ENCODE assay signal across 8 cellular contexts in genomic region chr1:201408176-201408814, GRCh38. TPM values are rescaled to one million over a fixed set of nuclear protein-coding genes. Genes with fewer than 3 reads are reported as not detected.
A peak's percentile ranks its signal among the peaks of the same experiment; 100 is the strongest.
DNase-seq lines count a peak whose midpoint lies in the region; ATAC-seq and TF ChIP-seq lines count a peak whose summit lies in the region.

No MANE protein-coding gene starts in this region.

- H3K4me1 Mint-ChIP-seq in activated T-cell treated with anti-CD3 and anti-CD28 coated beads, Interleukin-2, amount 50 U/mL, for 4 hours (ENCODE audit: low read depth) = peaks cover 2% of the 10 kb centered on the region
- no peaks in the 10 kb centered on the region for H3K4me1 Mint-ChIP-seq in stimulated activated naive CD8-positive, alpha-beta T cell treated with anti-CD3 and anti-CD28 coated beads, Interleukin-15, amount 100 ng/mL, for 72 hours

- peaks cover 10% of the 10 kb centered on the region; the same call in 1 of the 2 replicates for H3K4me1 ChIP-seq in PC-3 (ENCODE audit: insufficient read depth, low read length)

- H3K4me3 Mint-ChIP-seq in activated T-cell treated with anti-CD3 and anti-CD28 coated beads, Interleukin-2, amount 50 U/mL, for 4 hours = no peak overlapping the region
- no peak overlapping the region for H3K4me3 Mint-ChIP-seq in stimulated activated naive CD8-positive, alpha-beta T cell treated with anti-CD3 and anti-CD28 coated beads, Interleukin-15, amount 100 ng/mL, for 72 hours

- no peaks in the 10 kb centered on the region for H3K9me3 Mint-ChIP-seq in activated T-cell treated with anti-CD3 and anti-CD28 coated beads, Interleukin-2, amount 50 U/mL, for 4 hours
- no peaks in the 10 kb centered on the region for H3K9me3 Mint-ChIP-seq in stimulated activated naive CD8-positive, alpha-beta T cell treated with anti-CD3 and anti-CD28 coated beads, Interleukin-15, amount 100 ng/mL, for 72 hours

- H3K9ac ChIP-seq in PC-3 (ENCODE audit: low read length) (no peak overlapping the region), neural cell (ENCODE audit: low read length) (no peak overlapping the region)

- ATAC-seq in PC-3 (peak; percentile 89), GM21737 (IDR thresholded peaks at IDR 0.05; ENCODE audit: unreplicated experiment) (no peak)
- ATAC-seq in activated T-cell treated with anti-CD3 and anti-CD28 coated beads, Interleukin-2, amount 50 U/mL, for 4 hours = peak; percentile 59 to 64
- peak; percentile 73 for ATAC-seq in stimulated activated naive CD8-positive, alpha-beta T cell treated with anti-CD3 and anti-CD28 coated beads, Interleukin-15, amount 100 ng/mL, for 72 hours

- H3K9me3 ChIP-seq in PC-3 (ENCODE audit: low read length) (no peaks in the 10 kb centered on the region), neural cell (ENCODE audit: low read length) (no peaks in the 10 kb centered on the region)

- H3K4me2 ChIP-seq in PC-3 (ENCODE audit: low read length) (no peak overlapping the region), neural cell (ENCODE audit: low read length) (no peak overlapping the region)

- CTCF ChIA-PET in PC-3 (lab: Charles Lee) = interaction anchor here (1.9 to 2.4 kb wide), 2 partner anchors 23 to 27 kb away, joined by 9 to 14 read pairs; no protein-coding TSS in a partner anchor

- no peak overlapping the region for H3K27ac Mint-ChIP-seq in stimulated activated naive CD8-positive, alpha-beta T cell treated with anti-CD3 and anti-CD28 coated beads, Interleukin-15, amount 100 ng/mL, for 72 hours

- peaks cover 2% of the 10 kb centered on the region for H3K27me3 Mint-ChIP-seq in activated T-cell treated with anti-CD3 and anti-CD28 coated beads, Interleukin-2, amount 50 U/mL, for 4 hours (ENCODE audit: low read depth)
- H3K27me3 Mint-ChIP-seq in stimulated activated naive CD8-positive, alpha-beta T cell treated with anti-CD3 and anti-CD28 coated beads, Interleukin-15, amount 100 ng/mL, for 72 hours = no peaks in the 10 kb centered on the region

- TF ChIP-seq RAD21 in neural cell (conservative IDR thresholded peaks at IDR 0.05) = peak; percentile 56

- H3K4me3 ChIP-seq in PC-3 (ENCODE audit: low read length) (no peak overlapping the region), fibroblast of mammary gland (ENCODE audit: control insufficient read depth, low read depth, low read length) (no peak overlapping the region), neural cell (ENCODE audit: low read length) (no peak overlapping the region)

- H3K36me3 Mint-ChIP-seq in activated T-cell treated with anti-CD3 and anti-CD28 coated beads, Interleukin-2, amount 50 U/mL, for 4 hours (ENCODE audit: insufficient read depth) = no peaks in the 10 kb centered on the region

- H4K20me1 ChIP-seq in PC-3 (ENCODE audit: low read length) (no peaks in the 10 kb centered on the region), neural cell (ENCODE audit: insufficient read depth) (no peaks in the 10 kb centered on the region)

- POLR2A ChIA-PET in PC-3 (lab: Charles Lee; ENCODE audit: unreplicated experiment) = no interaction called here

- BruUV-seq in PC-3 (replicated peaks; lab: Mats Ljungman, UMichigan) = no TSS peak

- H3F3A ChIP-seq in PC-3 (ENCODE audit: low read length, unreplicated experiment) (no peaks in the 10 kb centered on the region), neural cell (ENCODE audit: insufficient read depth, low read length, poor library complexity, severe bottlenecking) (no peaks in the 10 kb centered on the region)

- H3K27ac ChIP-seq in PC-3 (ENCODE audit: low read length) (no peak overlapping the region), neural cell (ENCODE audit: low read length) (no peak overlapping the region)

- H2AFZ ChIP-seq in PC-3 (ENCODE audit: low read length) (peak overlapping the region; percentile 5; the same call in 1 of the 2 replicates), neural cell (ENCODE audit: low read depth, low read length) (no peak overlapping the region)

- TF ChIP-seq CTCF in PC-3 (conservative IDR thresholded peaks at IDR 0.05; ENCODE audit: low read depth, low read length) (peak; percentile 100), fibroblast of mammary gland (conservative IDR thresholded peaks at IDR 0.05; ENCODE audit: control insufficient read depth, insufficient read depth, low read depth, low read length) (peak; percentile 98), neural cell (IDR thresholded peaks at IDR 0.05; ENCODE audit: poor library complexity, severe bottlenecking) (peak; percentile 70)

- no peak for TF ChIP-seq EP300 in neural cell (conservative IDR thresholded peaks at IDR 0.05; ENCODE audit: poor library complexity, severe bottlenecking)

- H3K27me3 ChIP-seq in PC-3 (ENCODE audit: low read length) (no peaks in the 10 kb centered on the region), neural cell (ENCODE audit: insufficient read depth, low read depth, low read length) (no peaks in the 10 kb centered on the region)

- intact Hi-C loops in PC-3 (cut with micrococcal nuclease) = loop anchor here (1.0 to 2.0 kb wide), 2 partner anchors 23 to 59 kb away; no protein-coding TSS in a partner anchor

- peak; percentile 91 for DNase-seq in DMS53 (lab: John Stamatoyannopoulos, UW)
- DNase-seq in HuH-7.5 (ENCODE audit: low spot score) = peak; percentile 93
- peak; percentile 99 for DNase-seq in PC-3
- DNase-seq in activated T-cell treated with anti-CD3 and anti-CD28 coated beads, Interleukin-2, amount 50 U/mL, for 4 hours = peak; percentile 61
- DNase-seq in fibroblast of mammary gland (ENCODE audit: low read depth) = peak; percentile 72
- peak; percentile 69 to 73 for DNase-seq in stimulated activated naive CD8-positive, alpha-beta T cell treated with anti-CD3 and anti-CD28 coated beads, Interleukin-15, amount 100 ng/mL, for 72 hours

- no peaks in the 10 kb centered on the region for H3K79me2 ChIP-seq in PC-3 (ENCODE audit: low read length)
- no peaks in the 10 kb centered on the region for H3K79me2 ChIP-seq in neural cell (replicated peaks; ENCODE audit: insufficient read depth, low read length)

- no peaks in the 10 kb centered on the region for H3K9me2 ChIP-seq in PC-3 (replicated peaks; ENCODE audit: low read length)
- no peaks in the 10 kb centered on the region for H3K9me2 ChIP-seq in neural cell (ENCODE audit: insufficient read depth, low read length)

- H3K36me3 ChIP-seq in PC-3 (ENCODE audit: low read depth, low read length) (no peaks in the 10 kb centered on the region), neural cell (ENCODE audit: insufficient read depth, low read length) (no peaks in the 10 kb centered on the region)

TF ChIP-seq in neural cell, 6 proteins besides CTCF, POLR2A, EP300 and RAD21:
- TF ChIP-seq MXI1 (conservative IDR thresholded peaks at IDR 0.05; ENCODE audit: poor library complexity, severe bottlenecking) = no peak
- TF ChIP-seq REST (IDR thresholded peaks at IDR 0.05; ENCODE audit: borderline replicate concordance) = no peak
- TF ChIP-seq SMC3 (conservative IDR thresholded peaks at IDR 0.05; ENCODE audit: poor library complexity) = peak; percentile 75
TF ChIP-seq in neural cell: peak in this region for 1.

RNA-seq across cellular contexts. Expression of gene LAD1, which starts 9.2 kb away (rescaled TPM):
- 310 and 381 TPM in 2 replicates for total RNA-seq in PC-3 (2014; rRNA removed)
- under 1 TPM; 0.10 to 0.49 (median 0.21) TPM for total RNA-seq in activated T-cell treated with anti-CD3 and anti-CD28 coated beads, Interleukin-2, amount 50 U/mL, for 4 hours
- polyA plus RNA-seq in neural cell = not detected in 2 replicates
- not detected in 2 replicates for polyA minus RNA-seq in neural cell

RNA-seq across cellular contexts. Expression of gene TNNI1, which starts 13.2 kb away (rescaled TPM):
- not detected in 2 replicates for total RNA-seq in PC-3 (2014; rRNA removed)
- not detected for total RNA-seq in activated T-cell treated with anti-CD3 and anti-CD28 coated beads, Interleukin-2, amount 50 U/mL, for 4 hours
- 3.0 and 8.9 TPM in 2 replicates for polyA plus RNA-seq in neural cell
- 1.5 and 3.2 TPM in 2 replicates for polyA minus RNA-seq in neural cell

RNA-seq across cellular contexts. Expression of gene TNNT2, which starts 30.8 kb away (rescaled TPM):
- 1.1 and 2.9 TPM in 2 replicates for total RNA-seq in PC-3 (2014; rRNA removed)
- not detected for total RNA-seq in activated T-cell treated with anti-CD3 and anti-CD28 coated beads, Interleukin-2, amount 50 U/mL, for 4 hours
- polyA plus RNA-seq in neural cell = not detected in 2 replicates
- polyA minus RNA-seq in neural cell = not detected in 2 replicates

Comparison
In these comparisons a context has a peak if more than half of its experiments do, and no peak if none do; other contexts are left out.
1. RNA of gene LAD1, which starts 9.2 kb away (total RNA-seq): 310 to 381 TPM in PC-3; 0.10 to 0.49 TPM in activated T-cell treated with anti-CD3 and anti-CD28 coated beads, Interleukin-2, amount 50 U/mL, for 4 hours; every median in the first group is over 100 times any median in the second.
2. Peak in every context shown above with its lines, with median percentiles within 50 percentile points of each other: DNase-seq and CTCF ChIP-seq.